In genomic region chr1:199786695-199787094, GRCh38 we compare ENCODE assay signal across 25 cellular contexts.
DNase-seq lines count a peak whose midpoint lies in the region; ATAC-seq, FAIRE-seq and TF ChIP-seq lines count a peak whose summit lies in the region.
"Had no signal": no experiment of that assay in that cellular context is flagged by ENCODE, and none has a peak within 500 bp of the region (broad histone marks: within the 10 kb centered on the region; RNA-seq: fewer than 3 reads in every experiment).

No MANE protein-coding gene starts in this region.

- in situ Hi-C loops in HepG2 (cut with HindIII; ENCODE audit: extremely low pct_ligation_motif_present, low pct_unique_long_range_greater_than_20kb) (no loop called here), IMR-90 (cut with MboI; ENCODE audit: low sequenced_read_pairs) (no loop called here)

- H3K36me3 ChIP-seq in liver (ENCODE audit: control insufficient read depth in 4 of 4, insufficient read depth in 3 of 4, low read depth in 1 of 4, low read length in 3 of 4): no peaks in the 10 kb centered on the region
- no peaks in the 10 kb centered on the region for H3K36me3 ChIP-seq in HepG2 (replicated peaks in 1 of 2; ENCODE audit: control insufficient read depth in 1 of 2, insufficient read depth in 2 of 2, low read length in 2 of 2)
- no peaks in the 10 kb centered on the region for H3K36me3 ChIP-seq in IMR-90 (ENCODE audit: control insufficient read depth, insufficient read depth, low read length)
- H3K36me3 ChIP-seq in right lobe of liver: no peaks in the 10 kb centered on the region
- H3K36me3 ChIP-seq: SJSA1 had no signal

- H3K9me3 ChIP-seq in liver (ENCODE audit: control insufficient read depth in 4 of 4, low read length in 3 of 4) (no peaks in the 10 kb centered on the region), HepG2 (ENCODE audit: low read length) (no peaks in the 10 kb centered on the region), IMR-90 (ENCODE audit: control insufficient read depth, insufficient read depth, low read length) (no peaks in the 10 kb centered on the region), right lobe of liver (no peaks in the 10 kb centered on the region)
- H3K9me3 ChIP-seq: SJSA1 had no signal

- no peak overlapping the region for H2AK5ac ChIP-seq in IMR-90 (ENCODE audit: low read depth, low read length)

- no peak overlapping the region for H3K27ac Mint-ChIP-seq in stimulated activated effector memory CD8-positive, alpha-beta T cell treated with anti-CD3 and anti-CD28 coated beads, Interleukin-12 subunit alpha, Interleukin-12 subunit beta, amount 100 ng/mL, for 72 hours
- H3K27ac Mint-ChIP-seq: CD4-positive, alpha-beta memory T cell; H9; HFFc6 had no signal

- H3K27me3 ChIP-seq in liver (ENCODE audit: control insufficient read depth in 4 of 4, insufficient read depth in 4 of 4, low read length in 3 of 4) (no peaks in the 10 kb centered on the region), HepG2 (ENCODE audit: control insufficient read depth in 1 of 2, insufficient read depth in 2 of 2, low read length in 2 of 2) (no peaks in the 10 kb centered on the region), IMR-90 (ENCODE audit: control insufficient read depth, insufficient read depth, low read length) (no peaks in the 10 kb centered on the region), right lobe of liver (no peaks in the 10 kb centered on the region)
- H3K27me3 ChIP-seq: SJSA1 had no signal

- peak overlapping the region; percentile 46; the same call in 1 of the 2 replicates for H3K14ac ChIP-seq in IMR-90 (replicated peaks; ENCODE audit: low read depth, low read length)

- no peak for ATAC-seq in HepG2
- ATAC-seq in IMR-90 (ENCODE audit: low read depth): no peak
- peak in 3 of 4 donors; percentile 44 to 73 (median 63) for ATAC-seq in right lobe of liver
- no peak for ATAC-seq in stimulated activated effector memory CD8-positive, alpha-beta T cell treated with anti-CD3 and anti-CD28 coated beads, Interleukin-12 subunit alpha, Interleukin-12 subunit beta, amount 100 ng/mL, for 72 hours

- no peak overlapping the region for H3K56ac ChIP-seq in IMR-90 (ENCODE audit: extremely low read depth, insufficient read depth, low read length)

- BruUV-seq in HepG2 (replicated peaks; lab: Mats Ljungman, UMichigan) (no TSS peak), IMR-90 (replicated peaks; lab: Mats Ljungman, UMichigan) (no TSS peak)

- POLR2A ChIA-PET in HepG2 (lab: Yijun Ruan, JAX): no interaction called here
- POLR2A ChIA-PET in IMR-90 (lab: Charles Lee; ENCODE audit: unreplicated experiment): no interaction called here

- H3K23ac ChIP-seq in IMR-90 (ENCODE audit: low read depth, low read length): no peak overlapping the region

- H2AFZ ChIP-seq in HepG2 (ENCODE audit: low read length): no peak overlapping the region
- H2AFZ ChIP-seq in IMR-90 (replicated peaks; ENCODE audit: low read length, poor library complexity): no peak overlapping the region
- H2AFZ ChIP-seq: GM23248 had no signal

- DNase-seq in HepG2 (ENCODE audit: low spot score): no peak
- DNase-seq in IMR-90: no peak
- no peak for DNase-seq in right lobe of liver
- no peak for DNase-seq in stimulated activated effector memory CD8-positive, alpha-beta T cell treated with anti-CD3 and anti-CD28 coated beads, Interleukin-12 subunit alpha, Interleukin-12 subunit beta, amount 100 ng/mL, for 72 hours (ENCODE audit: low spot score in 2 of 2)
- DNase-seq in DMS114 treated with DMSO at 0.1 percent for 48 hours (lab: John Stamatoyannopoulos, UW; ENCODE audit: unreplicated experiment): no peak
- no peak for DNase-seq in Kasumi-1 (lab: John Stamatoyannopoulos, UW)
- DNase-seq: C1 segment of cervical spinal cord; CD4-positive, alpha-beta memory T cell; COR-L47; DND-41; H9; Karpas-422; MV-4-11; NCI-H1105; NCI-H1436 treated with DMSO at 0.1 percent for 48 hours; NCI-H1930; NCI-H2107; NCI-H524 treated with DMSO at 0.1 percent for 48 hours; NCI-H774; Right ventricle myocardium superior had no signal

- no peaks in the 10 kb centered on the region for H3K79me1 ChIP-seq in IMR-90 (ENCODE audit: low read depth in 1 of 2, low read length in 2 of 2)

- H3K18ac ChIP-seq in IMR-90 (ENCODE audit: low read depth, low read length): no peak overlapping the region

- intact Hi-C loops in HepG2 (cut with micrococcal nuclease; ENCODE audit: unreplicated experiment): no loop called here
- intact Hi-C loops in IMR-90 (cut with micrococcal nuclease): no loop called here
- intact Hi-C loops in right lobe of liver (cut with DNase I): no loop called here

- TF ChIP-seq EP300 in HepG2 (IDR thresholded peaks at IDR 0.05; ENCODE audit: low read depth in 2 of 2, low read length in 2 of 2) (no peak), HepG2 (CRISPR knock-in tag; IDR thresholded peaks at IDR 0.05; ENCODE audit: borderline replicate concordance) (no peak)

- H4K20me1 ChIP-seq in HepG2 (ENCODE audit: insufficient read depth, low read length) (no peaks in the 10 kb centered on the region), IMR-90 (ENCODE audit: insufficient read depth, low read length) (no peaks in the 10 kb centered on the region)

- WGBS in liver: 49% methylated on average over 3 of the region's 3 CpGs
- 6% methylated on average over 3 of the region's 3 CpGs for WGBS in HepG2 (ENCODE audit: low lambda C conversion rate)
- WGBS in IMR-90 (ENCODE audit: extremely low coverage in 2 of 2, insufficient read length in 1 of 2), 2 experiments: no CpG with 5 or more reads among the region's 3 CpGs
- 55% methylated on average over 3 of the region's 3 CpGs for WGBS in right lobe of liver (ENCODE audit: insufficient coverage, low coverage, low lambda C conversion rate, missing lambda C conversion rate)

- no peak for TF ChIP-seq POLR2A in HepG2 (IDR thresholded peaks at IDR 0.05; ENCODE audit: insufficient read depth in 1 of 2, low read depth in 2 of 2, low read length in 2 of 2)
- no peak for TF ChIP-seq POLR2A in IMR-90 (IDR thresholded peaks at IDR 0.05; ENCODE audit: low read depth, low read length)
- no peak for TF ChIP-seq POLR2A in right lobe of liver (IDR thresholded peaks at IDR 0.05)

- dilution Hi-C loops in IMR-90 (cut with HindIII; ENCODE audit: low sequenced_read_pairs, unreplicated experiment): no loop called here

- no peak overlapping the region for H3K4me2 ChIP-seq in HepG2 (ENCODE audit: low read depth, low read length)
- H3K4me2 ChIP-seq in IMR-90 (ENCODE audit: low read depth, low read length): no peak overlapping the region

- no peaks in the 10 kb centered on the region for H3K79me2 ChIP-seq in HepG2 (ENCODE audit: insufficient read depth, low read length)

- no peak overlapping the region for H3K27ac ChIP-seq in liver (ENCODE audit: low read depth in 1 of 2, low read length in 2 of 2)
- H3K27ac ChIP-seq in HepG2 (ENCODE audit: extremely low read length, insufficient read depth, low read length): no peak overlapping the region
- no peak overlapping the region for H3K27ac ChIP-seq in IMR-90 (ENCODE audit: insufficient read depth, low read length)
- H3K27ac ChIP-seq in right lobe of liver: no peak overlapping the region
- H3K27ac ChIP-seq: GM23248, SJSA1 had no signal

- peak overlapping the region; percentile 19; the same call in 1 of the 2 replicates for H3K4ac ChIP-seq in IMR-90 (ENCODE audit: low read depth, low read length)

- CTCF ChIA-PET in HepG2 (lab: Yijun Ruan, JAX; ENCODE audit: low intra/inter-chr PET ratio, low total read pairs): no interaction called here
- CTCF ChIA-PET in IMR-90 (lab: Yijun Ruan, JAX): interaction anchor here (0.6 to 0.7 kb wide), 3 partner anchors 57 to 448 kb away, joined by 6 to 10 read pairs (median 7); no protein-coding TSS in a partner anchor

- H3K4me3 ChIP-seq in liver (ENCODE audit: low read depth in 1 of 3, low read length in 3 of 3) (no peak overlapping the region), HepG2 (replicated peaks in 1 of 3; ENCODE audit: insufficient read depth in 1 of 3, low read depth in 2 of 3, low read length in 3 of 3) (no peak overlapping the region), IMR-90 (ENCODE audit: insufficient read depth, low read depth, low read length) (no peak overlapping the region), right lobe of liver (no peak overlapping the region)
- H3K4me3 ChIP-seq: GM23248, SJSA1 had no signal

- H3K9me1 ChIP-seq in IMR-90 (ENCODE audit: insufficient read depth, low read length): peaks cover 3% of the 10 kb centered on the region; the same call in 1 of the 2 replicates

- no peak overlapping the region for H3K4me3 Mint-ChIP-seq in stimulated activated effector memory CD8-positive, alpha-beta T cell treated with anti-CD3 and anti-CD28 coated beads, Interleukin-12 subunit alpha, Interleukin-12 subunit beta, amount 100 ng/mL, for 72 hours
- H3K4me3 Mint-ChIP-seq: CD4-positive, alpha-beta memory T cell; H9; HFFc6 had no signal

- H2AK9ac ChIP-seq in IMR-90 (replicated peaks; ENCODE audit: low read depth, low read length, poor library complexity): no peak overlapping the region

- no peak overlapping the region for H3K9ac ChIP-seq in liver (ENCODE audit: low read depth in 1 of 2, low read length in 2 of 2)
- no peak overlapping the region for H3K9ac ChIP-seq in HepG2 (ENCODE audit: insufficient read depth, low read depth, low read length)
- H3K9ac ChIP-seq in IMR-90 (ENCODE audit: low read depth, low read length): no peak overlapping the region
- H3K9ac ChIP-seq: GM23248 had no signal

- H4K5ac ChIP-seq in IMR-90 (ENCODE audit: low read depth, low read length): no peak overlapping the region; the same call in 1 of the 2 replicates

- H3K4me1 Mint-ChIP-seq in stimulated activated effector memory CD8-positive, alpha-beta T cell treated with anti-CD3 and anti-CD28 coated beads, Interleukin-12 subunit alpha, Interleukin-12 subunit beta, amount 100 ng/mL, for 72 hours: no peaks in the 10 kb centered on the region
- H3K4me1 Mint-ChIP-seq: CD4-positive, alpha-beta memory T cell had no signal

- no peaks in the 10 kb centered on the region for H3K36me3 Mint-ChIP-seq in stimulated activated effector memory CD8-positive, alpha-beta T cell treated with anti-CD3 and anti-CD28 coated beads, Interleukin-12 subunit alpha, Interleukin-12 subunit beta, amount 100 ng/mL, for 72 hours
- H3K36me3 Mint-ChIP-seq: CD4-positive, alpha-beta memory T cell had no signal

- H2BK120ac ChIP-seq in IMR-90 (ENCODE audit: low read depth, low read length): no peak overlapping the region

- peak overlapping the region; percentile 32; the same call in 1 of the 2 replicates for H4K91ac ChIP-seq in IMR-90 (ENCODE audit: insufficient read depth, low read depth, low read length)

- no peak for TF ChIP-seq RAD21 in liver (IDR thresholded peaks at IDR 0.05)
- TF ChIP-seq RAD21 in HepG2 (CRISPR knock-in tag; IDR thresholded peaks at IDR 0.05): no peak
- no peak for TF ChIP-seq RAD21 in IMR-90 (IDR thresholded peaks at IDR 0.05; ENCODE audit: low read length)

- H3K9me3 Mint-ChIP-seq in stimulated activated effector memory CD8-positive, alpha-beta T cell treated with anti-CD3 and anti-CD28 coated beads, Interleukin-12 subunit alpha, Interleukin-12 subunit beta, amount 100 ng/mL, for 72 hours: no peaks in the 10 kb centered on the region
- H3K9me3 Mint-ChIP-seq: CD4-positive, alpha-beta memory T cell; H9; HFFc6 had no signal

- FAIRE-seq in HepG2 (lab: Jason Lieb, UNC): no peak
- FAIRE-seq: A204.1 had no signal

- H4K8ac ChIP-seq in IMR-90 (ENCODE audit: low read depth in 2 of 2, low read length in 2 of 2): no peak overlapping the region; a peak in 1 of 4 replicates

- peak overlapping the region; percentile 24 for H2BK5ac ChIP-seq in IMR-90 (ENCODE audit: low read depth, low read length, poor library complexity, severe bottlenecking)

- TF ChIP-seq CTCF in liver (IDR thresholded peaks at IDR 0.05; ENCODE audit: low read depth, low read length, missing input control): no peak
- TF ChIP-seq CTCF in HepG2 (CRISPR knock-in tag; IDR thresholded peaks at IDR 0.05): no peak
- TF ChIP-seq CTCF in IMR-90 (conservative IDR thresholded peaks at IDR 0.05; ENCODE audit: low read depth, low read length): no peak
- no peak for TF ChIP-seq CTCF in right lobe of liver (IDR thresholded peaks at IDR 0.05)

- peaks cover 2 to 7% (median 4%) of the 10 kb centered on the region in 4 donors for H3K4me1 ChIP-seq in liver (ENCODE audit: control insufficient read depth in 4 of 4, insufficient read depth in 4 of 4, low read length in 3 of 4)
- H3K4me1 ChIP-seq in HepG2 (ENCODE audit: insufficient read depth, low read length): no peaks in the 10 kb centered on the region
- H3K4me1 ChIP-seq in IMR-90 (ENCODE audit: control insufficient read depth, insufficient read depth, low read length): peaks cover 2% of the 10 kb centered on the region
- no peaks in the 10 kb centered on the region for H3K4me1 ChIP-seq in right lobe of liver

- H2BK20ac ChIP-seq in IMR-90 (ENCODE audit: low read depth, low read length): peak overlapping the region; percentile 28; the same call in 1 of the 2 replicates

- peak overlapping the region; percentile 60; the same call in 2 of the 3 replicates for H2BK15ac ChIP-seq in IMR-90 (ENCODE audit: low read depth, low read length)

Comparison
In these comparisons a context has a peak if more than half of its experiments do, and no peak if none do; other contexts are left out.
1. ATAC-seq: peak in right lobe of liver (3 of 4); none in HepG2 (single experiment), IMR-90 (single experiment) and stimulated activated effector memory CD8-positive, alpha-beta T cell treated with anti-CD3 and anti-CD28 coated beads, Interleukin-12 subunit alpha, Interleukin-12 subunit beta, amount 100 ng/mL, for 72 hours (single experiment).